Comparison of ENCODE assay signal across 23 cellular contexts in the genomic region with DNA sequence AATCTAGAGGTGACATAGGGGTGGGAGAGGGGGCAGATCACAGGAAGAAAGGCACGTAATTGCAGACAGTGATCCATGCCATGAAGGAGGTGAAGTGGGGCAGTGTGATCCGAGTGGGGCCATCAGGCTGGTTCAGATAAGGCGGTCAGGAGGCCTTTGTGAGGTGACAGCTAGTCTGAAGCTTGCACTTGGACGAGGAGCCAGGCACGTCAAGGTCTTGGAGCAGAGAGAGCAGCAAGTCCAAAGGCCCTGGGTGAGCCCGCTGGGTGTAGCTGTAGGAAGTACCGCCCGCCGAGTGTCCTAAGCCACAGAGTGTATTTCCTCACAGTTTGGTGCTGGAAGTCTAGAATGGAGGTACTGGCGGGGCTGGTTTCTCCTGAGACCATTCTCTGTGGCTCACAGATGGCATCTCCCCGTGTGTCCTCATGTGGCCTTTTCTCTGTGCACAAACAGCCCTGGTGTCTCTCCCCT. TPM values are rescaled to one million over a fixed set of nuclear protein-coding genes. Genes with fewer than 3 reads are reported as not detected.
DNase-seq lines count a peak whose midpoint lies in the region; ATAC-seq, FAIRE-seq and TF ChIP-seq lines count a peak whose summit lies in the region.
"Had no signal": no experiment of that assay in that cellular context is flagged by ENCODE, and none has a peak within 500 bp of the region (broad histone marks: within the 10 kb centered on the region; RNA-seq: fewer than 3 reads in every experiment).

No MANE protein-coding gene starts in this region.

- H3K27ac ChIP-seq in K562 (ENCODE audit: extremely low read depth, low read depth, low read length) (peak overlapping the region; percentile 36; the same call in 1 of the 3 replicates), HepG2 (ENCODE audit: extremely low read length, insufficient read depth, low read length) (peak overlapping the region; percentile 67), ascending aorta (no peak overlapping the region)
- H3K27ac ChIP-seq: foreskin keratinocyte, prostate gland had no signal

- peaks cover 16% of the 10 kb centered on the region for H3K36me3 Mint-ChIP-seq in Caco-2 (ENCODE audit: insufficient read depth, unreplicated experiment)
- H3K36me3 Mint-ChIP-seq: activated naive CD8-positive, alpha-beta T cell; natural killer cell had no signal

- no peaks in the 10 kb centered on the region for H3K9me3 ChIP-seq in Caco-2
- H3K9me3 ChIP-seq in K562 (replicated peaks; ENCODE audit: control insufficient read depth, insufficient read depth, low read depth, low read length), result no peaks in the 10 kb centered on the region
- H3K9me3 ChIP-seq in HepG2 (ENCODE audit: low read length), result no peaks in the 10 kb centered on the region
- H3K9me3 ChIP-seq in ascending aorta, result no peaks in the 10 kb centered on the region
- H3K9me3 ChIP-seq: prostate gland had no signal

- FAIRE-seq in K562 (lab: Jason Lieb, UNC) (peak; percentile 77), HepG2 (lab: Jason Lieb, UNC) (peak; percentile 93)

- peaks cover 21% of the 10 kb centered on the region for H3K4me1 ChIP-seq in Caco-2
- peaks cover 18 to 47% of the 10 kb centered on the region in 2 experiments; a peak in 4 of 5 replicates for H3K4me1 ChIP-seq in K562 (replicated peaks in 1 of 2; ENCODE audit: control insufficient read depth in 2 of 2, insufficient read depth in 2 of 2, low read length in 2 of 2)
- peaks cover 35% of the 10 kb centered on the region for H3K4me1 ChIP-seq in HepG2 (ENCODE audit: insufficient read depth, low read length)
- peaks cover 4 to 21% of the 10 kb centered on the region in 2 donors for H3K4me1 ChIP-seq in ascending aorta
- H3K4me1 ChIP-seq: prostate gland had no signal

- H3K4me1 Mint-ChIP-seq in Caco-2 (ENCODE audit: low read depth, unreplicated experiment), result peaks cover 10% of the 10 kb centered on the region

- BruUV-seq in Caco-2 (replicated peaks; lab: Mats Ljungman, UMichigan), result no TSS peak
- BruUV-seq in K562 (replicated peaks; lab: Mats Ljungman, UMichigan), result no TSS peak
- BruUV-seq in HepG2 (replicated peaks; lab: Mats Ljungman, UMichigan), result no TSS peak

- CTCF ChIA-PET in Caco-2 (lab: Charles Lee), result no interaction called here
- CTCF ChIA-PET in K562 (lab: Yijun Ruan, JAX; ENCODE audit: low intra/inter-chr PET ratio), result interaction anchor here (5.1 kb wide), 1 partner anchor 72 kb away, joined by 82 read pairs; no protein-coding TSS in a partner anchor
- CTCF ChIA-PET in HepG2 (lab: Yijun Ruan, JAX; ENCODE audit: low intra/inter-chr PET ratio, low total read pairs), result interaction anchor here (1.0 kb wide), 1 partner anchor 72 kb away, joined by 3 read pairs; no protein-coding TSS in a partner anchor

- H3K4me3 ChIP-seq in Caco-2 (ENCODE audit: low read depth, low read length) (no peak overlapping the region), K562 (no peak overlapping the region), HepG2 (replicated peaks in 1 of 3; ENCODE audit: insufficient read depth in 1 of 3, low read depth in 2 of 3, low read length in 3 of 3) (peak overlapping the region in 1 of 3 experiments; percentile 58; a peak in 2 of 6 replicates), ascending aorta (no peak overlapping the region)
- H3K4me3 ChIP-seq: lung, prostate gland had no signal

- H3K9me3 Mint-ChIP-seq in Caco-2 (ENCODE audit: unreplicated experiment), result no peaks in the 10 kb centered on the region
- H3K9me3 Mint-ChIP-seq: natural killer cell; stimulated activated naive CD8-positive, alpha-beta T cell treated with anti-CD3 and anti-CD28 coated beads, Interleukin-15, amount 100 ng/mL, for 72 hours had no signal

- H3K4me2 ChIP-seq in K562 (ENCODE audit: insufficient read depth, low read length) (peak overlapping the region; percentile 31; the same call in 1 of the 2 replicates), HepG2 (ENCODE audit: low read depth, low read length) (peak overlapping the region; percentile 73)

- no peak overlapping the region for H3K4me3 Mint-ChIP-seq in Caco-2 (ENCODE audit: unreplicated experiment)
- H3K4me3 Mint-ChIP-seq: activated naive CD8-positive, alpha-beta T cell; natural killer cell; stimulated activated naive CD8-positive, alpha-beta T cell treated with anti-CD3 and anti-CD28 coated beads, Interleukin-15, amount 100 ng/mL, for 72 hours had no signal

- H3K27me3 ChIP-seq in Caco-2 (replicated peaks; ENCODE audit: control insufficient read depth, insufficient read depth, low read length) (no peaks in the 10 kb centered on the region), K562 (ENCODE audit: control insufficient read depth in 2 of 2, insufficient read depth in 2 of 2, low read length in 2 of 2) (no peaks in the 10 kb centered on the region), HepG2 (ENCODE audit: control insufficient read depth in 1 of 2, insufficient read depth in 2 of 2, low read length in 2 of 2) (no peaks in the 10 kb centered on the region), ascending aorta (no peaks in the 10 kb centered on the region)
- H3K27me3 ChIP-seq: foreskin keratinocyte had no signal

- H3K9ac ChIP-seq in K562 (ENCODE audit: insufficient read depth in 1 of 2, low read depth in 2 of 2, low read length in 2 of 2) (peak overlapping the region; percentile 40 to 85; a peak in 3 of 4 replicates), HepG2 (ENCODE audit: insufficient read depth, low read depth, low read length) (peak overlapping the region; percentile 49; the same call in 1 of the 2 replicates)

- TF ChIP-seq CTCF in Caco-2 (IDR thresholded peaks at IDR 0.05; ENCODE audit: insufficient read depth in 1 of 2, low read depth in 1 of 2, low read length in 1 of 2, severe bottlenecking in 1 of 2, unreplicated experiment in 1 of 2), result no peak
- no peak for TF ChIP-seq CTCF in K562 (IDR thresholded peaks at IDR 0.05 in 2 of 3, conservative IDR thresholded peaks at IDR 0.05 in 1 of 3; ENCODE audit: insufficient read depth in 2 of 3, low read depth in 1 of 3, low read length in 3 of 3)
- TF ChIP-seq CTCF in HepG2 (CRISPR knock-in tag; IDR thresholded peaks at IDR 0.05), result peak; percentile 38; the same call in 1 of the 2 replicates
- no peak for TF ChIP-seq CTCF in ascending aorta (IDR thresholded peaks at IDR 0.05)

- intact Hi-C loops in Caco-2 (cut with micrococcal nuclease; ENCODE audit: unreplicated experiment), result loop anchor here (5.0 kb wide), 1 partner anchor 218 kb away; no protein-coding TSS in a partner anchor
- intact Hi-C loops in K562 (cut with micrococcal nuclease), result no loop called here
- intact Hi-C loops in HepG2 (cut with micrococcal nuclease; ENCODE audit: unreplicated experiment), result loop anchor here (5.0 kb wide), 1 partner anchor 58 kb away; the partner anchor contains the start of gene TMEM120B
- intact Hi-C loops in ascending aorta (cut with DNase I), result loop anchor here (2.0 kb wide), 1 partner anchor 57 kb away; the partner anchor contains the start of gene TMEM120B

- POLR2A ChIA-PET in Caco-2 (lab: Charles Lee) (no interaction called here), K562 (lab: Yijun Ruan, JAX) (interaction anchor here (0.7 to 1.1 kb wide), 5 partner anchors 24 to 276 kb away, joined by 3 to 6 read pairs (median 3); no protein-coding TSS in a partner anchor), HepG2 (lab: Yijun Ruan, JAX) (interaction anchor here (0.7 to 1.3 kb wide), 5 partner anchors 21 to 77 kb away, joined by 3 to 4 read pairs (median 3); partner anchors contain the start of genes RHOF and TMEM120B)

- WGBS in K562 (ENCODE audit: insufficient coverage, low coverage, missing lambda C conversion rate), result 44% methylated on average over 11 of the region's 11 CpGs
- 3% methylated on average over 5 of the region's 11 CpGs for WGBS in HepG2 (ENCODE audit: low lambda C conversion rate)

- TF ChIP-seq EP300 in K562 (IDR thresholded peaks at IDR 0.05; ENCODE audit: low read length), result 0 out of 2 replicates have a peak, but pooled peaks have one; percentile 11
- TF ChIP-seq EP300 in HepG2 (IDR thresholded peaks at IDR 0.05; ENCODE audit: low read depth in 2 of 2, low read length in 2 of 2), result peak in 1 of 2 experiments; percentile 10; a peak in 1 of 4 replicates
- TF ChIP-seq EP300 in HepG2 (CRISPR knock-in tag; IDR thresholded peaks at IDR 0.05; ENCODE audit: borderline replicate concordance), result no peak

- H3K79me2 ChIP-seq in K562 (ENCODE audit: control insufficient read depth, insufficient read depth, low read length), result no peaks in the 10 kb centered on the region
- no peaks in the 10 kb centered on the region for H3K79me2 ChIP-seq in HepG2 (ENCODE audit: insufficient read depth, low read length)

- H3K36me3 ChIP-seq in Caco-2 (ENCODE audit: control insufficient read depth, insufficient read depth, low read length), result no peaks in the 10 kb centered on the region
- peaks cover 20% of the 10 kb centered on the region; the same call in 2 of the 3 replicates for H3K36me3 ChIP-seq in K562 (ENCODE audit: control insufficient read depth, insufficient read depth, low read length)
- H3K36me3 ChIP-seq in HepG2 (replicated peaks in 1 of 2; ENCODE audit: control insufficient read depth in 1 of 2, insufficient read depth in 2 of 2, low read length in 2 of 2), result no peaks in the 10 kb centered on the region
- H3K36me3 ChIP-seq in ascending aorta, result no peaks in the 10 kb centered on the region
- H3K36me3 ChIP-seq: prostate gland had no signal

- ATAC-seq in K562 (peak; percentile 56), HepG2 (peak; percentile 91), HG03378 (IDR thresholded peaks at IDR 0.05; ENCODE audit: unreplicated experiment) (no peak)
- ATAC-seq: foreskin keratinocyte; natural killer cell; stimulated activated naive CD8-positive, alpha-beta T cell treated with anti-CD3 and anti-CD28 coated beads, Interleukin-15, amount 100 ng/mL, for 72 hours had no signal

- H3K27ac Mint-ChIP-seq in Caco-2 (ENCODE audit: unreplicated experiment), result peak overlapping the region; percentile 25
- H3K27ac Mint-ChIP-seq: activated naive CD8-positive, alpha-beta T cell; natural killer cell had no signal

- H4K20me1 ChIP-seq in K562 (replicated peaks; ENCODE audit: control insufficient read depth, insufficient read depth, low read length) (no peaks in the 10 kb centered on the region), HepG2 (ENCODE audit: insufficient read depth, low read length) (no peaks in the 10 kb centered on the region)

- no peaks in the 10 kb centered on the region for H3K27me3 Mint-ChIP-seq in Caco-2 (ENCODE audit: insufficient read depth, unreplicated experiment)
- H3K27me3 Mint-ChIP-seq: activated naive CD8-positive, alpha-beta T cell; stimulated activated naive CD8-positive, alpha-beta T cell treated with anti-CD3 and anti-CD28 coated beads, Interleukin-15, amount 100 ng/mL, for 72 hours had no signal

- in situ Hi-C loops in K562 (cut with MboI) (loop anchor here (5.0 kb wide), 1 partner anchor 78 kb away; no protein-coding TSS in a partner anchor), HepG2 (cut with HindIII; ENCODE audit: extremely low pct_ligation_motif_present, low pct_unique_long_range_greater_than_20kb) (loop anchor here (5.0 kb wide), 1 partner anchor 78 kb away; no protein-coding TSS in a partner anchor)

- no peaks in the 10 kb centered on the region for H3K9me1 ChIP-seq in K562 (ENCODE audit: control insufficient read depth, insufficient read depth, low read length)

- TF ChIP-seq POLR2A in K562 (conservative IDR thresholded peaks at IDR 0.05), result no peak
- peak; percentile 42 to 45; a peak in 2 of 4 replicates for TF ChIP-seq POLR2A in HepG2 (IDR thresholded peaks at IDR 0.05; ENCODE audit: insufficient read depth in 1 of 2, low read depth in 2 of 2, low read length in 2 of 2)

- H2AFZ ChIP-seq in K562 (ENCODE audit: low read depth, low read length), result no peak overlapping the region
- H2AFZ ChIP-seq in HepG2 (ENCODE audit: low read length), result no peak overlapping the region

- DNase-seq in Caco-2 (no peak), NCI-H1694 (lab: John Stamatoyannopoulos, UW) (peak; percentile 58), K562 (ENCODE audit: extremely low read depth in 1 of 4, low spot score in 3 of 4) (peak in 3 of 4 experiments; percentile 31 to 67 (median 58)), HepG2 (ENCODE audit: low spot score) (peak; percentile 77), NCI-H2171 treated with DMSO at 0.1 percent for 48 hours (lab: John Stamatoyannopoulos, UW) (no peak), NCI-H1048 (lab: John Stamatoyannopoulos, UW) (no peak), ascending aorta (ENCODE audit: low spot score in 2 of 2) (no peak)
- DNase-seq: activated T-cell treated with anti-CD3 and anti-CD28 coated beads for 4 hours; cerebellar nuclear complex; DMS153; foreskin keratinocyte; Karpas-422; natural killer cell; NCI-H2081; NCI-H748 treated with DMSO at 0.1 percent for 48 hours; RPMI8226; stimulated activated CD4-positive, alpha-beta T cell treated with anti-CD3 and anti-CD28 coated beads, Interleukin-12 subunit alpha, Interleukin-12 subunit beta, amount 100 ng/mL, for 4 hours; stimulated activated naive CD8-positive, alpha-beta T cell treated with anti-CD3 and anti-CD28 coated beads, Interleukin-15, amount 100 ng/mL, for 72 hours; T-helper 2 cell had no signal

- TF ChIP-seq RAD21 in K562 (CRISPR knock-in tag; conservative IDR thresholded peaks at IDR 0.05 in 1 of 2, IDR thresholded peaks at IDR 0.05 in 1 of 2) (no peak), HepG2 (CRISPR knock-in tag; IDR thresholded peaks at IDR 0.05) (no peak)

RNA-seq across cellular contexts. Expression of gene RHOF, which starts 23.6 kb away (rescaled TPM):
- total RNA-seq in Caco-2 (2022), result 33.8 and 36.7 TPM in 2 replicates
- total RNA-seq in K562 (2011; cell fraction: chromatin; rRNA removed; ENCODE audit: low replicate concordance), result 78.6 and 99.1 TPM in 2 replicates
- 34.0 and 38.0 TPM in 2 replicates for total RNA-seq in K562 (2011; cell fraction: nucleolus; rRNA removed)
- total RNA-seq in K562 (2011; cell fraction: nucleoplasm; rRNA removed), result 43.6 and 46.6 TPM in 2 replicates
- 3.5 and 3.9 TPM in 2 replicates for total RNA-seq in K562 (2014; rRNA removed)
- total RNA-seq in K562 (2014; rRNA removed; fragmentation: Illumina TruSeq; extraction: Trizol), result 3.1 and 3.9 TPM in 2 replicates
- 4.3 and 4.8 TPM in 2 replicates for total RNA-seq in K562 (2015; rRNA removed; fragmentation: Illumina TruSeq; extraction: Trizol)
- total RNA-seq in K562 (2021), result 10.1 and 10.4 TPM in 2 replicates
- polyA plus RNA-seq in K562 (2011; rRNA removed), result 4.0 and 6.3 TPM in 2 replicates
- polyA plus RNA-seq in K562 (2011; cell fraction: cytosol; rRNA removed), result 1.2 and 2.6 TPM in 2 replicates
- 21.6 and 23.6 TPM in 2 replicates for polyA plus RNA-seq in K562 (2011; cell fraction: nucleus; rRNA removed)
- 3.9 and 4.4 TPM in 2 replicates for polyA plus RNA-seq in K562 (2012)
- 4.3 and 5.4 TPM in 2 replicates for polyA plus RNA-seq in K562 (2014; fragmentation: Illumina TruSeq; extraction: Trizol)
- under 1 TPM; 0.13 to 0.45 TPM for polyA plus RNA-seq in K562 (2014; fragmentation: Nextera tagmentation; extraction: Ambion mirVana)
- 8.8 and 9.5 TPM in 2 replicates for polyA plus RNA-seq in K562 (2014; rRNA removed)
- polyA minus RNA-seq in K562 (2011; rRNA and poly(A)+ RNA removed), result 3.8 and 8.5 TPM in 2 replicates
- 2.6 and 4.0 TPM in 2 replicates for polyA minus RNA-seq in K562 (2011; cell fraction: cytosol; rRNA and poly(A)+ RNA removed)
- 19.9 and 31.2 TPM in 2 replicates for polyA minus RNA-seq in K562 (2011; cell fraction: nucleus; rRNA and poly(A)+ RNA removed)
- 11.0 and 14.6 TPM in 2 replicates for total RNA-seq in HepG2 (2016; rRNA removed; fragmentation: Illumina TruSeq; extraction: Trizol)
- 10.8 and 12.5 TPM in 2 replicates for total RNA-seq in HepG2 (2016; cell fraction: cytosol; rRNA removed; fragmentation: Illumina TruSeq; extraction: Trizol; ENCODE audit: low read depth)
- total RNA-seq in HepG2 (2016; cell fraction: insoluble cytoplasmic fraction; rRNA removed; fragmentation: Illumina TruSeq; extraction: Trizol), result 9.8 and 14.8 TPM in 2 replicates
- 18.2 and 24.9 TPM in 2 replicates for total RNA-seq in HepG2 (2016; cell fraction: membrane; rRNA removed; fragmentation: Illumina TruSeq; extraction: Trizol)
- total RNA-seq in HepG2 (2016; cell fraction: nucleus; rRNA removed; fragmentation: Illumina TruSeq; extraction: Trizol), result 14.1 and 17.3 TPM in 2 replicates
- polyA plus RNA-seq in HepG2 (2011; rRNA removed), result 31.3 and 32.2 TPM in 2 replicates
- 28.4 and 38.7 TPM in 2 replicates for polyA plus RNA-seq in HepG2 (2011; cell fraction: cytosol; rRNA removed)
- polyA plus RNA-seq in HepG2 (2011; cell fraction: nucleus; rRNA removed), result 37.5 and 40.2 TPM in 2 replicates
- 10.8 and 12.9 TPM in 2 replicates for polyA plus RNA-seq in HepG2 (2012)
- polyA plus RNA-seq in HepG2 (2016; cell fraction: cytosol; fragmentation: Illumina TruSeq; extraction: Trizol; ENCODE audit: low read depth), result 19.8 and 23.7 TPM in 2 replicates
- 19.7 and 25.0 TPM in 2 replicates for polyA plus RNA-seq in HepG2 (2016; cell fraction: insoluble cytoplasmic fraction; fragmentation: Illumina TruSeq; extraction: Trizol; ENCODE audit: low read depth)
- polyA plus RNA-seq in HepG2 (2016; cell fraction: membrane; fragmentation: Illumina TruSeq; extraction: Trizol; ENCODE audit: low read depth), result 27.0 and 27.4 TPM in 2 replicates
- 24.9 and 31.1 TPM in 2 replicates for polyA plus RNA-seq in HepG2 (2016; cell fraction: nucleus; fragmentation: Illumina TruSeq; extraction: Trizol; ENCODE audit: insufficient read depth, low read depth)
- 46.1 and 174 TPM in 2 replicates for polyA minus RNA-seq in HepG2 (2011; rRNA and poly(A)+ RNA removed; ENCODE audit: low replicate concordance)
- 32.2 and 38.9 TPM in 2 replicates for polyA minus RNA-seq in HepG2 (2011; cell fraction: cytosol; rRNA and poly(A)+ RNA removed)
- 32.4 and 35.6 TPM in 2 replicates for polyA minus RNA-seq in HepG2 (2011; cell fraction: nucleus; rRNA and poly(A)+ RNA removed)
- total RNA-seq in ascending aorta, result 1.9 TPM

RNA-seq across cellular contexts. Expression of gene SETD1B, which starts 33.9 kb away (rescaled TPM):
- total RNA-seq in Caco-2 (2022) (16.8 and 17.6 TPM in 2 replicates), K562 (2014; rRNA removed) (2.9 and 4.7 TPM in 2 replicates), K562 (2014; rRNA removed; fragmentation: Illumina TruSeq; extraction: Trizol) (0.99 and 1.4 TPM in 2 replicates), K562 (2015; rRNA removed; fragmentation: Illumina TruSeq; extraction: Trizol) (2.1 and 3.1 TPM in 2 replicates), K562 (2021) (23.6 and 26.6 TPM in 2 replicates), HepG2 (2016; rRNA removed; fragmentation: Illumina TruSeq; extraction: Trizol) (1.4 and 1.8 TPM in 2 replicates), ascending aorta (22.7 TPM)
- 15.2 and 26.5 TPM in 2 replicates for total RNA-seq in K562 (2011; cell fraction: chromatin; rRNA removed; ENCODE audit: low replicate concordance)
- total RNA-seq in K562 (2011; cell fraction: nucleolus; rRNA removed), result 12.8 and 13.4 TPM in 2 replicates
- 10.8 and 11.7 TPM in 2 replicates for total RNA-seq in K562 (2011; cell fraction: nucleoplasm; rRNA removed)
- polyA plus RNA-seq in K562 (2011; rRNA removed) (0.77 and 1.1 TPM in 2 replicates), K562 (2014; fragmentation: Illumina TruSeq; extraction: Trizol) (6.1 and 10.6 TPM in 2 replicates), K562 (2014; fragmentation: Nextera tagmentation; extraction: Ambion mirVana) (1 to 10 TPM in 1 of 2 experiments, under 1 TPM in 1; 0.48 to 2.3 TPM), K562 (2014; rRNA removed) (6.9 and 7.1 TPM in 2 replicates), HepG2 (2011; rRNA removed) (1.1 and 1.3 TPM in 2 replicates)
- 0.75 and 1.0 TPM in 2 replicates for polyA plus RNA-seq in K562 (2011; cell fraction: cytosol; rRNA removed)
- 4.0 and 7.0 TPM in 2 replicates for polyA plus RNA-seq in K562 (2011; cell fraction: nucleus; rRNA removed)
- 8.4 and 8.6 TPM in 2 replicates for polyA plus RNA-seq in K562 (2012)
- 1.2 and 1.3 TPM in 2 replicates for polyA minus RNA-seq in K562 (2011; rRNA and poly(A)+ RNA removed)
- polyA minus RNA-seq in K562 (2011; cell fraction: cytosol; rRNA and poly(A)+ RNA removed), result 5.6 and 7.3 TPM in 2 replicates
- polyA minus RNA-seq in K562 (2011; cell fraction: nucleus; rRNA and poly(A)+ RNA removed), result 2.8 and 3.1 TPM in 2 replicates
- total RNA-seq in HepG2 (2016; cell fraction: cytosol; rRNA removed; fragmentation: Illumina TruSeq; extraction: Trizol; ENCODE audit: low read depth), result 0.40 and 0.44 TPM in 2 replicates
- 1.3 TPM in 2 replicates for total RNA-seq in HepG2 (2016; cell fraction: insoluble cytoplasmic fraction; rRNA removed; fragmentation: Illumina TruSeq; extraction: Trizol)
- total RNA-seq in HepG2 (2016; cell fraction: membrane; rRNA removed; fragmentation: Illumina TruSeq; extraction: Trizol), result 1.3 and 1.4 TPM in 2 replicates
- 2.7 and 3.3 TPM in 2 replicates for total RNA-seq in HepG2 (2016; cell fraction: nucleus; rRNA removed; fragmentation: Illumina TruSeq; extraction: Trizol)
- 0.43 and 0.51 TPM in 2 replicates for polyA plus RNA-seq in HepG2 (2011; cell fraction: cytosol; rRNA removed)
- 9.3 TPM in 2 replicates for polyA plus RNA-seq in HepG2 (2011; cell fraction: nucleus; rRNA removed)
- 4.2 and 6.2 TPM in 2 replicates for polyA plus RNA-seq in HepG2 (2012)
- polyA plus RNA-seq in HepG2 (2016; cell fraction: cytosol; fragmentation: Illumina TruSeq; extraction: Trizol; ENCODE audit: low read depth), result 0.32 and 0.34 TPM in 2 replicates
- 2.6 and 3.8 TPM in 2 replicates for polyA plus RNA-seq in HepG2 (2016; cell fraction: insoluble cytoplasmic fraction; fragmentation: Illumina TruSeq; extraction: Trizol; ENCODE audit: low read depth)
- 0.70 and 0.76 TPM in 2 replicates for polyA plus RNA-seq in HepG2 (2016; cell fraction: membrane; fragmentation: Illumina TruSeq; extraction: Trizol; ENCODE audit: low read depth)
- polyA plus RNA-seq in HepG2 (2016; cell fraction: nucleus; fragmentation: Illumina TruSeq; extraction: Trizol; ENCODE audit: insufficient read depth, low read depth), result 16.0 and 18.9 TPM in 2 replicates
- polyA minus RNA-seq in HepG2 (2011; rRNA and poly(A)+ RNA removed; ENCODE audit: low replicate concordance), result 2.1 and 4.2 TPM in 2 replicates
- 1.8 and 2.5 TPM in 2 replicates for polyA minus RNA-seq in HepG2 (2011; cell fraction: cytosol; rRNA and poly(A)+ RNA removed)
- polyA minus RNA-seq in HepG2 (2011; cell fraction: nucleus; rRNA and poly(A)+ RNA removed), result 3.6 and 4.4 TPM in 2 replicates

RNA-seq across cellular contexts. Expression of gene TMEM120B, which starts 57.3 kb away (rescaled TPM):
- total RNA-seq in Caco-2 (2022), result 15.5 and 15.9 TPM in 2 replicates
- total RNA-seq in K562 (2011; cell fraction: chromatin; rRNA removed; ENCODE audit: low replicate concordance), result 35.7 and 82.7 TPM in 2 replicates
- total RNA-seq in K562 (2011; cell fraction: nucleolus; rRNA removed), result 44.5 and 46.5 TPM in 2 replicates
- total RNA-seq in K562 (2011; cell fraction: nucleoplasm; rRNA removed), result 44.1 and 47.5 TPM in 2 replicates
- 9.0 and 11.2 TPM in 2 replicates for total RNA-seq in K562 (2014; rRNA removed)
- 4.7 and 7.4 TPM in 2 replicates for total RNA-seq in K562 (2014; rRNA removed; fragmentation: Illumina TruSeq; extraction: Trizol)
- total RNA-seq in K562 (2015; rRNA removed; fragmentation: Illumina TruSeq; extraction: Trizol), result 6.5 and 7.0 TPM in 2 replicates
- 17.0 and 18.6 TPM in 2 replicates for total RNA-seq in K562 (2021)
- polyA plus RNA-seq in K562 (2011; rRNA removed), result 7.2 and 11.4 TPM in 2 replicates
- 10.3 and 15.3 TPM in 2 replicates for polyA plus RNA-seq in K562 (2011; cell fraction: cytosol; rRNA removed)
- 28.6 and 45.5 TPM in 2 replicates for polyA plus RNA-seq in K562 (2011; cell fraction: nucleus; rRNA removed)
- polyA plus RNA-seq in K562 (2012), result 6.7 and 14.1 TPM in 2 replicates
- 10.1 and 11.4 TPM in 2 replicates for polyA plus RNA-seq in K562 (2014; fragmentation: Illumina TruSeq; extraction: Trizol)
- 1 to 10 TPM; 1.7 to 3.8 TPM for polyA plus RNA-seq in K562 (2014; fragmentation: Nextera tagmentation; extraction: Ambion mirVana)
- polyA plus RNA-seq in K562 (2014; rRNA removed), result 12.2 and 18.5 TPM in 2 replicates
- 13.6 and 16.5 TPM in 2 replicates for polyA minus RNA-seq in K562 (2011; rRNA and poly(A)+ RNA removed)
- 7.0 and 11.8 TPM in 2 replicates for polyA minus RNA-seq in K562 (2011; cell fraction: cytosol; rRNA and poly(A)+ RNA removed)
- polyA minus RNA-seq in K562 (2011; cell fraction: nucleus; rRNA and poly(A)+ RNA removed), result 8.1 and 13.1 TPM in 2 replicates
- total RNA-seq in HepG2 (2016; rRNA removed; fragmentation: Illumina TruSeq; extraction: Trizol), result 3.8 and 7.1 TPM in 2 replicates
- total RNA-seq in HepG2 (2016; cell fraction: cytosol; rRNA removed; fragmentation: Illumina TruSeq; extraction: Trizol; ENCODE audit: low read depth), result 4.1 and 4.4 TPM in 2 replicates
- total RNA-seq in HepG2 (2016; cell fraction: insoluble cytoplasmic fraction; rRNA removed; fragmentation: Illumina TruSeq; extraction: Trizol), result 2.9 and 6.5 TPM in 2 replicates
- 5.8 and 6.5 TPM in 2 replicates for total RNA-seq in HepG2 (2016; cell fraction: membrane; rRNA removed; fragmentation: Illumina TruSeq; extraction: Trizol)
- total RNA-seq in HepG2 (2016; cell fraction: nucleus; rRNA removed; fragmentation: Illumina TruSeq; extraction: Trizol), result 7.0 and 7.1 TPM in 2 replicates
- polyA plus RNA-seq in HepG2 (2011; rRNA removed), result 12.9 and 14.3 TPM in 2 replicates
- 6.4 and 7.2 TPM in 2 replicates for polyA plus RNA-seq in HepG2 (2011; cell fraction: cytosol; rRNA removed)
- polyA plus RNA-seq in HepG2 (2011; cell fraction: nucleus; rRNA removed), result 31.6 and 33.2 TPM in 2 replicates
- 5.8 and 5.9 TPM in 2 replicates for polyA plus RNA-seq in HepG2 (2012)
- polyA plus RNA-seq in HepG2 (2016; cell fraction: cytosol; fragmentation: Illumina TruSeq; extraction: Trizol; ENCODE audit: low read depth), result 5.1 and 6.6 TPM in 2 replicates
- polyA plus RNA-seq in HepG2 (2016; cell fraction: insoluble cytoplasmic fraction; fragmentation: Illumina TruSeq; extraction: Trizol; ENCODE audit: low read depth), result 4.7 and 5.1 TPM in 2 replicates
- polyA plus RNA-seq in HepG2 (2016; cell fraction: membrane; fragmentation: Illumina TruSeq; extraction: Trizol; ENCODE audit: low read depth), result 6.2 and 7.5 TPM in 2 replicates
- polyA plus RNA-seq in HepG2 (2016; cell fraction: nucleus; fragmentation: Illumina TruSeq; extraction: Trizol; ENCODE audit: insufficient read depth, low read depth), result 20.3 and 25.3 TPM in 2 replicates
- 26.4 and 34.9 TPM in 2 replicates for polyA minus RNA-seq in HepG2 (2011; rRNA and poly(A)+ RNA removed; ENCODE audit: low replicate concordance)
- polyA minus RNA-seq in HepG2 (2011; cell fraction: cytosol; rRNA and poly(A)+ RNA removed), result 8.7 and 9.2 TPM in 2 replicates
- polyA minus RNA-seq in HepG2 (2011; cell fraction: nucleus; rRNA and poly(A)+ RNA removed), result 9.5 and 9.8 TPM in 2 replicates
- 9.7 TPM for total RNA-seq in ascending aorta

Comparison
In these comparisons a context has a peak if more than half of its experiments do, and no peak if none do; other contexts are left out.
1. DNase-seq: peak in NCI-H1694 (single experiment), K562 (3 of 4) and HepG2 (single experiment); none in Caco-2 (0 of 2), NCI-H2171 treated with DMSO at 0.1 percent for 48 hours (single experiment), NCI-H1048 (single experiment) and ascending aorta (0 of 2).
2. H3K27ac ChIP-seq: peak in K562 (single experiment) and HepG2 (single experiment); none in ascending aorta (0 of 2).